In the genomic region with DNA sequence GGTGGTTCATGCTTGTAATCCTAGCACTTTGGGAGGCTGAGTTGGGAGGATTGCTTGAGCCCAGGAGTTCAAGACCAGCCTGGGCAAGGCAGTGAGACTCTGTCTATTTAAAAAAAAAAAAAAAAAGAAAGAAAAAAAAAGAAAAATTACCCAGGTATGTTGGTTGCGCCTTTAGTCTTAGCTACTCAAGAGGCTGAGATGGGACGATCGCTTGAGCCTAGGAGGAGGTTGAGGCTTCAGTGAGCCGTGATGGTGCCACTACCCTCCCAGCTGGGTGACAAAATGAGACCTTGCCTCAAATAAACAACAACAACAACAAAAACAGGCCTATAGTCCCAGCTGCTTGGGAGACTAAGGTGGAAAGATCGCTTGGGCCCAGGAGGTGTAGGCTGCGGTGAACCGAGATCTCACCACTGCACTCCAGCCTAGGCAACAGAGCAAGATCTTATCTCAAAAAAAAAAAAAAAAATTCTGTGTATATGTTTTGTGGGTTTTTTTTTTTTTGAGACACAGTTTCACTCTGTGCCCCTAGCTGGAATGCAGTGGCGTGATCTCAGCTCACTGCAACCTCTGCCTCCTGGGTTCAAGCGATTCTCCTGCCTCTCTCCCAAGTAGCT, we compare ENCODE assay signal across 14 cellular contexts. TPM values are rescaled to one million over a fixed set of nuclear protein-coding genes. Genes with fewer than 3 reads are reported as not detected.
DNase-seq lines count a peak whose midpoint lies in the region; TF ChIP-seq lines count a peak whose summit lies in the region.
"Had no signal": no experiment of that assay in that cellular context is flagged by ENCODE, and none has a peak within 500 bp of the region (broad histone marks: within the 10 kb centered on the region; RNA-seq: fewer than 3 reads in every experiment).

No MANE protein-coding gene starts in this region.

- no peak overlapping the region for H3K27ac Mint-ChIP-seq in endothelial cell (ENCODE audit: unreplicated experiment)

- TF ChIP-seq POLR2A in erythroblast (IDR thresholded peaks at IDR 0.05; ENCODE audit: low read length) = no peak

- peak overlapping the region; percentile 24 for H3K4me2 ChIP-seq in Loucy (ENCODE audit: low read depth, low read length, poor library complexity, severe bottlenecking)
- H3K4me2 ChIP-seq: BLaER1 treated with 17β-estradiol and CSF1 and Interleukin-3, amounts not matched to agents 10 nM and 100 nM had no signal

- no peaks in the 10 kb centered on the region for H3K4me1 Mint-ChIP-seq in endothelial cell (ENCODE audit: unreplicated experiment)

- DNase-seq in activated CD4-positive, alpha-beta T cell treated with anti-CD3 and anti-CD28 coated beads for 48 hours = peak; percentile 35
- DNase-seq in activated gamma-delta T cell treated with anti-CD3 and anti-CD28 coated beads, Interleukin-2, amount 50 U/mL, for 16 hours (ENCODE audit: low read depth) = peak; percentile 7
- DNase-seq in stimulated activated CD8-positive, alpha-beta memory T cell treated with anti-CD3 and anti-CD28 coated beads, Interleukin-12 subunit alpha, Interleukin-12 subunit beta, amount 100 ng/mL, for 1 hour (ENCODE audit: low read depth) = peak; percentile 16
- DNase-seq in SIG-M5 treated with dmso at 0.1 percent for 504 hours (lab: John Stamatoyannopoulos, UW; ENCODE audit: unreplicated experiment) (no peak), erythroblast (lab: John Stamatoyannopoulos, UW) (no peak), endothelial cell (ENCODE audit: low spot score) (no peak), substantia nigra (lab: John Stamatoyannopoulos, UW) (no peak)
- DNase-seq: heart right ventricle, NCI-H2081 treated with DMSO at 0.1 percent for 48 hours had no signal

- peaks cover 3% of the 10 kb centered on the region for H3K4me1 ChIP-seq in Loucy (ENCODE audit: insufficient read depth, low read length, poor library complexity, severe bottlenecking)
- H3K4me1 ChIP-seq: BLaER1 treated with 17β-estradiol and CSF1 and Interleukin-3, amounts not matched to agents 10 nM and 100 nM had no signal

- H3K36me3 Mint-ChIP-seq in endothelial cell (ENCODE audit: low read depth, unreplicated experiment) = no peaks in the 10 kb centered on the region

- H3K79me2 ChIP-seq in Loucy (ENCODE audit: insufficient read depth, low read length) = no peaks in the 10 kb centered on the region

- H3K36me3 ChIP-seq in Loucy (ENCODE audit: insufficient read depth, low read length) = no peaks in the 10 kb centered on the region
- H3K36me3 ChIP-seq: BLaER1 treated with 17β-estradiol and CSF1 and Interleukin-3, amounts not matched to agents 10 nM and 100 nM; esophagus muscularis mucosa; heart right ventricle had no signal

- no peak overlapping the region for H3K9ac ChIP-seq in Loucy (ENCODE audit: low read depth, low read length, poor library complexity, severe bottlenecking)
- H3K9ac ChIP-seq: BLaER1 treated with 17β-estradiol and CSF1 and Interleukin-3, amounts not matched to agents 10 nM and 100 nM had no signal

- H3K9me3 ChIP-seq in Loucy (ENCODE audit: insufficient read depth, low read depth, low read length) = no peaks in the 10 kb centered on the region
- H3K9me3 ChIP-seq: BLaER1 treated with 17β-estradiol and CSF1 and Interleukin-3, amounts not matched to agents 10 nM and 100 nM; esophagus muscularis mucosa; heart right ventricle had no signal

- H3K9me3 Mint-ChIP-seq in endothelial cell (ENCODE audit: unreplicated experiment) = no peaks in the 10 kb centered on the region

- H3K9me2 ChIP-seq in Loucy (replicated peaks; ENCODE audit: low read depth, low read length) = no peaks in the 10 kb centered on the region

- no peak overlapping the region for H3K4me3 ChIP-seq in Loucy (ENCODE audit: low read length, poor library complexity, severe bottlenecking)
- H3K4me3 ChIP-seq: BLaER1 treated with 17β-estradiol and CSF1 and Interleukin-3, amounts not matched to agents 10 nM and 100 nM; esophagus muscularis mucosa; heart right ventricle had no signal

- TF ChIP-seq CTCF in Loucy (conservative IDR thresholded peaks at IDR 0.05; ENCODE audit: low read length) (no peak), endothelial cell (IDR thresholded peaks at IDR 0.05; ENCODE audit: unreplicated experiment) (no peak)

- H2AFZ ChIP-seq in Loucy (ENCODE audit: low read length) = no peak overlapping the region

- H4K20me1 ChIP-seq in Loucy (ENCODE audit: insufficient read depth, low read length, poor library complexity, severe bottlenecking) = peaks cover 3% of the 10 kb centered on the region
- H4K20me1 ChIP-seq: BLaER1 treated with 17β-estradiol and CSF1 and Interleukin-3, amounts not matched to agents 10 nM and 100 nM had no signal

- no peak overlapping the region for H3K27ac ChIP-seq in substantia nigra (ENCODE audit: low read depth, low read length, poor library complexity, severe bottlenecking)
- H3K27ac ChIP-seq: BLaER1 treated with 17β-estradiol and CSF1 and Interleukin-3, amounts not matched to agents 10 nM and 100 nM; esophagus muscularis mucosa; heart right ventricle had no signal

- no peaks in the 10 kb centered on the region for H3K27me3 Mint-ChIP-seq in endothelial cell (ENCODE audit: unreplicated experiment)

- H3K27me3 ChIP-seq in Loucy (ENCODE audit: insufficient read depth, low read length, poor library complexity, severe bottlenecking) = peaks cover 19% of the 10 kb centered on the region
- H3K27me3 ChIP-seq: BLaER1 treated with 17β-estradiol and CSF1 and Interleukin-3, amounts not matched to agents 10 nM and 100 nM had no signal

- no peak overlapping the region for H3K4me3 Mint-ChIP-seq in endothelial cell (ENCODE audit: unreplicated experiment)

- no peaks in the 10 kb centered on the region for H3F3A ChIP-seq in Loucy (ENCODE audit: low read depth)

RNA-seq across cellular contexts. Expression of a gene that starts 12.5 kb away (rescaled TPM):
- not detected for total RNA-seq in endothelial cell (ENCODE audit: unreplicated experiment)
- total RNA-seq: Daoy, heart right ventricle, Right ventricle myocardium inferior had no signal

RNA-seq across cellular contexts. Expression of a gene that starts 55.5 kb away (rescaled TPM):
- not detected for total RNA-seq in endothelial cell (ENCODE audit: unreplicated experiment)
- total RNA-seq: Daoy had no signal

Comparison
In these comparisons a context has a peak if more than half of its experiments do, and no peak if none do; other contexts are left out.
1. DNase-seq: peak in activated CD4-positive, alpha-beta T cell treated with anti-CD3 and anti-CD28 coated beads for 48 hours (single experiment), activated gamma-delta T cell treated with anti-CD3 and anti-CD28 coated beads, Interleukin-2, amount 50 U/mL, for 16 hours (single experiment) and stimulated activated CD8-positive, alpha-beta memory T cell treated with anti-CD3 and anti-CD28 coated beads, Interleukin-12 subunit alpha, Interleukin-12 subunit beta, amount 100 ng/mL, for 1 hour (single experiment); none in SIG-M5 treated with dmso at 0.1 percent for 504 hours (single experiment), erythroblast (0 of 2), endothelial cell (single experiment) and substantia nigra (0 of 49).